1 cellular context compared by ENCODE assay signal in genomic region chr3:71191031-71191482, GRCh38.
TF ChIP-seq lines count a peak whose summit lies in the region.

No MANE protein-coding gene starts in this region.

TF ChIP-seq in HepG2, 621 proteins besides CTCF, POLR2A, EP300 and RAD21 (continued from another document):
- 0 out of 2 replicates have a peak, but pooled peaks have one; percentile 23 for TF ChIP-seq ARID5B (CRISPR knock-in tag; IDR thresholded peaks at IDR 0.05)
- TF ChIP-seq HNRNPH1 (optimal IDR thresholded peaks at IDR 0.05; ENCODE audit: low read depth, low read length): no peak
- peak; percentile 44; the same call in 1 of the 2 replicates for TF ChIP-seq CEBPG (CRISPR knock-in tag; IDR thresholded peaks at IDR 0.05)
- TF ChIP-seq FOXP4 (CRISPR knock-in tag; IDR thresholded peaks at IDR 0.05): peak; percentile 72
- TF ChIP-seq ZBTB20 (CRISPR knock-in tag; IDR thresholded peaks at IDR 0.05; ENCODE audit: borderline replicate concordance, low read depth): peak; percentile 38; the same call in 1 of the 2 replicates
- peak; percentile 64 for TF ChIP-seq FOXA3 (CRISPR knock-in tag; IDR thresholded peaks at IDR 0.05)
- no peak for TF ChIP-seq HHEX (CRISPR knock-in tag; IDR thresholded peaks at IDR 0.05)
- TF ChIP-seq SOX5 (CRISPR knock-in tag; IDR thresholded peaks at IDR 0.05; ENCODE audit: borderline replicate concordance): peak; percentile 13; the same call in 1 of the 2 replicates
- TF ChIP-seq FOXP1 (IDR thresholded peaks at IDR 0.05): no peak
- peak; percentile 68; the same call in 1 of the 2 replicates for TF ChIP-seq FOXP1 (CRISPR knock-in tag; IDR thresholded peaks at IDR 0.05)
- no peak for TF ChIP-seq THAP9 (CRISPR knock-in tag; IDR thresholded peaks at IDR 0.05; ENCODE audit: borderline replicate concordance)
- TF ChIP-seq MAFG (CRISPR knock-in tag; IDR thresholded peaks at IDR 0.05): peak; percentile 66; the same call in 1 of the 2 replicates
- TF ChIP-seq FOXA1 (IDR thresholded peaks at IDR 0.05): no peak
- TF ChIP-seq FOXA1 (CRISPR knock-in tag; IDR thresholded peaks at IDR 0.05): peak; percentile 41; the same call in 1 of the 2 replicates
- TF ChIP-seq ZNF512B (CRISPR knock-in tag; IDR thresholded peaks at IDR 0.05; ENCODE audit: borderline replicate concordance): no peak
- TF ChIP-seq MAFF (IDR thresholded peaks at IDR 0.05; ENCODE audit: low read depth, low read length): peak; percentile 95
- no peak for TF ChIP-seq ZNF24 (IDR thresholded peaks at IDR 0.05)
- peak; percentile 15; the same call in 1 of the 2 replicates for TF ChIP-seq HDAC2 (CRISPR knock-in tag; IDR thresholded peaks at IDR 0.05)
- peak; percentile 40; the same call in 1 of the 2 replicates for TF ChIP-seq ZBTB33 (CRISPR knock-in tag; IDR thresholded peaks at IDR 0.05)
- no peak for TF ChIP-seq MZF1 (CRISPR knock-in tag; IDR thresholded peaks at IDR 0.05; ENCODE audit: borderline replicate concordance)
- peak; percentile 94 to 96 for TF ChIP-seq MAFK (conservative IDR thresholded peaks at IDR 0.05 in 1 of 2, IDR thresholded peaks at IDR 0.05 in 1 of 2; ENCODE audit: low read length in 2 of 2)
- TF ChIP-seq RFX1 (IDR thresholded peaks at IDR 0.05): no peak
- TF ChIP-seq SOX13 (IDR thresholded peaks at IDR 0.05): no peak
- TF ChIP-seq SOX13 (CRISPR knock-in tag; conservative IDR thresholded peaks at IDR 0.05 in 1 of 2, IDR thresholded peaks at IDR 0.05 in 1 of 2): peak in 1 of 2 experiments; percentile 38; a peak in 1 of 4 replicates
- peak; percentile 33; the same call in 1 of the 2 replicates for TF ChIP-seq CEBPB (IDR thresholded peaks at IDR 0.05; ENCODE audit: borderline replicate concordance, low read depth, low read length)
- peak; percentile 46; the same call in 1 of the 2 replicates for TF ChIP-seq FOXK1 (CRISPR knock-in tag; IDR thresholded peaks at IDR 0.05; ENCODE audit: borderline replicate concordance, low read depth)
- no peak for TF ChIP-seq SOX6 (IDR thresholded peaks at IDR 0.05)
- TF ChIP-seq SOX6 (CRISPR knock-in tag; IDR thresholded peaks at IDR 0.05): peak; percentile 30; the same call in 1 of the 2 replicates
- TF ChIP-seq GATAD2A (CRISPR knock-in tag; IDR thresholded peaks at IDR 0.05): peak; percentile 62
TF ChIP-seq in HepG2: peak in this region for 19.
